Comparison of ENCODE assay signal across 33 cellular contexts in the genomic region with DNA sequence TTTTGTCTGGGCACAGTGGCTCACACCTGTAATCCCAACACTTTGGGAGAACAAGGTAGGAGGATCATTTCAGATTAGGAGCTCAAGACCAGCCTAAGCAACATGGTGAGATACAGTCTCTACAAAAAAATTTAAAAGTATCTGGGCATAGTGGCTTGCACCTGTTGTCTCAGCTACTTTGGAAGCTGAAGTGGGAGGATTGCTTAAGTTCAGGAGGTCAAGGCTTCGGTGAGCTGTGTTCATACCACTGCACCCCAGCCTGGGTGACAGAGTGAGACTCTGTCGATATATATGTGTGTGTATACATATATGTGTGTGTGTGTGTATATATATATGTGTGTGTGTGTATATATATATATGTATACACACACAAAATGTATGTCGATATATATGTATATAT.
"Had no signal": no experiment of that assay in that cellular context is flagged by ENCODE, and none has a peak within 500 bp of the region (broad histone marks: within the 10 kb centered on the region; RNA-seq: fewer than 3 reads in every experiment).

No MANE protein-coding gene starts in this region.

- ATAC-seq: activated naive CD4-positive, alpha-beta T cell treated with anti-CD3 and anti-CD28 coated beads, Interleukin-2, amount 50 U/mL, for 72 hours; activated naive CD8-positive, alpha-beta T cell treated with anti-CD3 and anti-CD28 coated beads, Interleukin-2, amount 50 U/mL, for 24 hours; activated T-cell treated with anti-CD3 and anti-CD28 coated beads, Interleukin-2, amount 50 U/mL, for 4 hours; activated T-cell treated with anti-CD3 and anti-CD28 coated beads, Interleukin-2, amount 50 U/mL, for 72 hours; activated T-helper 17 cell treated with anti-CD3 and anti-CD28 coated beads, Interleukin-2, amount 50 U/mL, for 72 hours; body of pancreas had no signal

- H3K27me3 ChIP-seq: adrenal gland, ascending aorta, body of pancreas, brain microvascular endothelial cell, breast epithelium had no signal

- DNase-seq: activated effector memory CD4-positive, alpha-beta T cell treated with anti-CD3 and anti-CD28 coated beads, Interleukin-2, amount 50 U/mL, for 16 hours; activated effector memory CD4-positive, alpha-beta T cell treated with Interleukin-2 at 50 U/mL for 16 hours; activated gamma-delta T cell; activated gamma-delta T cell treated with Interleukin-2 at 50 U/mL for 16 hours; activated naive CD4-positive, alpha-beta T cell; activated naive CD4-positive, alpha-beta T cell treated with anti-CD3 and anti-CD28 coated beads for 36 hours; activated naive CD4-positive, alpha-beta T cell treated with anti-CD3 and anti-CD28 coated beads, Interleukin-2, amount 10 ng/mL, durations not matched to agents 7 days and 5 days; activated naive CD4-positive, alpha-beta T cell treated with anti-CD3 and anti-CD28 coated beads, Interleukin-2, amount 50 U/mL, for 16 hours; activated naive CD4-positive, alpha-beta T cell treated with Interleukin-2 at 50 U/mL for 16 hours; activated naive CD8-positive, alpha-beta T cell treated with anti-CD3 and anti-CD28 coated beads for 36 hours; activated naive CD8-positive, alpha-beta T cell treated with anti-CD3 and anti-CD28 coated beads, Interleukin-2, amount 10 ng/mL, durations not matched to agents 7 days and 5 days; activated naive CD8-positive, alpha-beta T cell treated with anti-CD3 and anti-CD28 coated beads, Interleukin-2, amount 50 U/mL, for 24 hours; activated T-cell treated with anti-CD3 and anti-CD28 coated beads for 4 hours; activated T-cell treated with anti-CD3 and anti-CD28 coated beads, Interleukin-2, amount 50 U/mL, for 1 hour; activated T-cell treated with anti-CD3 and anti-CD28 coated beads, Interleukin-2, amount 50 U/mL, for 24 hours; activated T-cell treated with anti-CD3 and anti-CD28 coated beads, Interleukin-2, amount 50 U/mL, for 4 hours; activated T-cell treated with anti-CD3 and anti-CD28 coated beads, Interleukin-2, amount 50 U/mL, for 48 hours; activated T-cell treated with anti-CD3 and anti-CD28 coated beads, Interleukin-2, amount 50 U/mL, for 72 hours; adrenal gland; amniotic stem cell; amygdala; anterior cingulate cortex; aorta; body of pancreas; brain microvascular endothelial cell; caudate nucleus; central memory CD4-positive, alpha-beta T cell; cerebellar nuclear complex had no signal

- H3K9me3 ChIP-seq: adrenal gland, ascending aorta, body of pancreas, breast epithelium had no signal

- H3K36me3 ChIP-seq: adrenal gland, ascending aorta, brain microvascular endothelial cell, breast epithelium, cardiac muscle cell had no signal

- H3K4me1 ChIP-seq: adrenal gland, ascending aorta, body of pancreas, breast epithelium had no signal

- H3K4me3 ChIP-seq: adrenal gland, ascending aorta, body of pancreas, breast epithelium, cardiac muscle cell had no signal

- H3K27ac ChIP-seq: adrenal gland, ascending aorta, body of pancreas, brain microvascular endothelial cell, breast epithelium, cardiac muscle cell had no signal
